ENCODE assay signal across 28 cellular contexts in genomic region chr2:204590063-204590462, GRCh38.
"Had no signal": no experiment of that assay in that cellular context is flagged by ENCODE, and none has a peak within 500 bp of the region (broad histone marks: within the 10 kb centered on the region; RNA-seq: fewer than 3 reads in every experiment).

No MANE protein-coding gene starts in this region.

- H3K4me3 Mint-ChIP-seq: dendritic cell treated with granulocyte-macrophage colony-stimulating factor and Interleukin-4, amounts not matched to agents 40 ng/mL and 50 ng/mL, for 4 days; effector memory CD8-positive, alpha-beta T cell; endodermal cell had no signal

- DNase-seq: colonic mucosa; cortex of kidney; dermis blood vessel endothelial cell; dorsolateral prefrontal cortex; effector CD4-positive, alpha-beta T cell; effector CD8-positive, alpha-beta T cell; effector memory CD4-positive, alpha-beta T cell; effector memory CD8-positive, alpha-beta T cell; endodermal cell; erythroblast; esophagus squamous epithelium; foreskin fibroblast; foreskin keratinocyte; foreskin melanocyte; gastrocnemius medialis; glutamatergic neuron; head of caudate nucleus; heart left ventricle had no signal

- H3K36me3 ChIP-seq: colonic mucosa, esophagus muscularis mucosa, esophagus squamous epithelium, gastrocnemius medialis, gastroesophageal sphincter, heart left ventricle had no signal

- H3K27me3 Mint-ChIP-seq: dendritic cell treated with granulocyte-macrophage colony-stimulating factor and Interleukin-4, amounts not matched to agents 40 ng/mL and 50 ng/mL, for 4 days; effector memory CD8-positive, alpha-beta T cell had no signal

- H3K4me1 Mint-ChIP-seq: endodermal cell had no signal

- FAIRE-seq: colon, endometrium, endothelial cell of umbilical vein, frontal cortex had no signal

- H3K27me3 ChIP-seq: colonic mucosa, esophagus muscularis mucosa, esophagus squamous epithelium, foreskin keratinocyte, gastrocnemius medialis, gastroesophageal sphincter, heart left ventricle had no signal

- H3K27ac Mint-ChIP-seq: dendritic cell treated with granulocyte-macrophage colony-stimulating factor and Interleukin-4, amounts not matched to agents 40 ng/mL and 50 ng/mL, for 4 days; effector memory CD8-positive, alpha-beta T cell; endodermal cell had no signal

- ATAC-seq: effector memory CD8-positive, alpha-beta T cell; esophagus mucosa; foreskin keratinocyte; gastrocnemius medialis; gastroesophageal sphincter; heart left ventricle had no signal

- H3K27ac ChIP-seq: colonic mucosa, coronary artery, dorsolateral prefrontal cortex, epithelial cell of prostate, esophagus muscularis mucosa, esophagus squamous epithelium, foreskin keratinocyte, gastrocnemius medialis, gastroesophageal sphincter, heart left ventricle had no signal

- H3K9me3 ChIP-seq: colonic mucosa, gastrocnemius medialis, gastroesophageal sphincter had no signal

- H3K4me1 ChIP-seq: colonic mucosa, esophagus muscularis mucosa, esophagus squamous epithelium, foreskin keratinocyte, gastrocnemius medialis, heart left ventricle had no signal

- H3K4me3 ChIP-seq: colonic mucosa, coronary artery, dorsolateral prefrontal cortex, esophagus muscularis mucosa, esophagus squamous epithelium, gastrocnemius medialis, gastroesophageal sphincter, heart left ventricle had no signal
